23 cellular contexts compared by ENCODE assay signal in genomic region chr2:72985891-72986683, GRCh38.
DNase-seq lines count a peak whose midpoint lies in the region; ATAC-seq, FAIRE-seq and TF ChIP-seq lines count a peak whose summit lies in the region.
"Had no signal": no experiment of that assay in that cellular context is flagged by ENCODE, and none has a peak within 500 bp of the region (broad histone marks: within the 10 kb centered on the region; RNA-seq: fewer than 3 reads in every experiment).

No MANE protein-coding gene starts in this region.

- H3K4me3 ChIP-seq in K562 = no peak overlapping the region
- no peak overlapping the region for H3K4me3 ChIP-seq in sigmoid colon
- H3K4me3 ChIP-seq: BLaER1, lung, tibial artery had no signal

- in situ Hi-C loops in K562 (cut with MboI) = loop anchor here (5.0 kb wide), 1 partner anchor 176 kb away; no protein-coding TSS in a partner anchor

- 0 out of 4 replicates have a peak overlapping the region, but pooled peaks of 1 of the 2 experiments have one; percentile 6 for H3K9ac ChIP-seq in K562 (ENCODE audit: insufficient read depth in 1 of 2, low read depth in 2 of 2, low read length in 2 of 2)
- H3K9ac ChIP-seq: BLaER1 had no signal

- TF ChIP-seq CTCF in K562 (IDR thresholded peaks at IDR 0.05 in 2 of 3, conservative IDR thresholded peaks at IDR 0.05 in 1 of 3; ENCODE audit: insufficient read depth in 2 of 3, low read depth in 1 of 3, low read length in 3 of 3) (no peak), sigmoid colon (IDR thresholded peaks at IDR 0.05) (no peak)

- WGBS in K562 (ENCODE audit: insufficient coverage, low coverage, missing lambda C conversion rate) = 38% methylated on average over 12 of the region's 12 CpGs
- WGBS in sigmoid colon, 2 donors = 82 to 88% methylated on average over 12 of the region's 12 CpGs

- TF ChIP-seq POLR2A in K562 (conservative IDR thresholded peaks at IDR 0.05) = no peak
- no peak for TF ChIP-seq POLR2A in sigmoid colon (IDR thresholded peaks at IDR 0.05)

- no peaks in the 10 kb centered on the region for H3K9me3 ChIP-seq in K562 (replicated peaks; ENCODE audit: control insufficient read depth, insufficient read depth, low read depth, low read length)
- no peaks in the 10 kb centered on the region for H3K9me3 ChIP-seq in sigmoid colon
- H3K9me3 ChIP-seq: BLaER1, tibial artery had no signal

- peaks cover 3% of the 10 kb centered on the region for H3K9me1 ChIP-seq in K562 (ENCODE audit: control insufficient read depth, insufficient read depth, low read length)

- peak; percentile 44 for FAIRE-seq in K562 (lab: Jason Lieb, UNC)
- FAIRE-seq: HTR-8/SVneo had no signal

- no peaks in the 10 kb centered on the region for H3K36me3 ChIP-seq in K562 (ENCODE audit: control insufficient read depth, insufficient read depth, low read length)
- H3K36me3 ChIP-seq in sigmoid colon = peaks cover 0 to 22% (median 3%) of the 10 kb centered on the region in 4 donors
- H3K36me3 ChIP-seq: BLaER1 had no signal

- H2AFZ ChIP-seq in K562 (ENCODE audit: low read depth, low read length) = no peak overlapping the region

- TF ChIP-seq EP300 in K562 (IDR thresholded peaks at IDR 0.05; ENCODE audit: low read length) (no peak), sigmoid colon (IDR thresholded peaks at IDR 0.05) (no peak)

- intact Hi-C loops in K562 (cut with micrococcal nuclease) = loop anchor here (10.0 kb wide), 1 partner anchor 269 kb away; no protein-coding TSS in a partner anchor
- intact Hi-C loops in sigmoid colon (cut with DNase I) = no loop called here

- no peak for TF ChIP-seq RAD21 in K562 (CRISPR knock-in tag; conservative IDR thresholded peaks at IDR 0.05 in 1 of 2, IDR thresholded peaks at IDR 0.05 in 1 of 2)

- DNase-seq in NCI-H146 (lab: John Stamatoyannopoulos, UW) (peak; percentile 69), K562 (ENCODE audit: extremely low read depth in 1 of 4, low spot score in 3 of 4) (peak; percentile 32 to 40 (median 36)), left kidney (ENCODE audit: low read depth, low spot score) (peak; percentile 66), sigmoid colon (peak; percentile 19), GDM1 (lab: John Stamatoyannopoulos, UW) (no peak), cerebellar nuclear complex (lab: John Stamatoyannopoulos, UW) (no peak), ureter (ENCODE audit: low spot score) (no peak)
- DNase-seq: activated CD4-positive, alpha-beta T cell treated with anti-CD3 and anti-CD28 coated beads for 4 hours; activated CD8-positive, alpha-beta memory T cell treated with anti-CD3 and anti-CD28 coated beads for 24 hours; activated naive CD8-positive, alpha-beta T cell treated with anti-CD3 and anti-CD28 coated beads, Interleukin-2, amount 10 ng/mL, durations not matched to agents 7 days and 5 days; DMS53; GF-D8; HCEC 1CT; KG1; MM.1S; NCI-H1417; NCI-H2081 treated with DMSO at 0.1 percent for 48 hours; NCI-H345; RPMI8226 had no signal

- POLR2A ChIA-PET in K562 (lab: Yijun Ruan, JAX) = interaction anchor here (0.6 to 1.5 kb wide), 3 partner anchors 10 to 56 kb away, joined by 3 read pairs; no protein-coding TSS in a partner anchor

- H3K27me3 ChIP-seq in K562 (ENCODE audit: control insufficient read depth in 2 of 2, insufficient read depth in 2 of 2, low read length in 2 of 2) (no peaks in the 10 kb centered on the region), sigmoid colon (no peaks in the 10 kb centered on the region)
- H3K27me3 ChIP-seq: BLaER1, tibial artery had no signal

- H3K4me2 ChIP-seq in K562 (ENCODE audit: insufficient read depth, low read length) = peak overlapping the region; percentile 18; the same call in 1 of the 2 replicates

- CTCF ChIA-PET in K562 (lab: Yijun Ruan, JAX; ENCODE audit: low intra/inter-chr PET ratio) = no interaction called here

- BruUV-seq in K562 (replicated peaks; lab: Mats Ljungman, UMichigan) = no TSS peak

- H4K20me1 ChIP-seq in K562 (replicated peaks; ENCODE audit: control insufficient read depth, insufficient read depth, low read length) = 0 out of 2 replicates have a peak, but pooled peaks cover 5% of the 10 kb centered on the region
- H4K20me1 ChIP-seq: BLaER1 had no signal

- no peak overlapping the region for H3K27ac ChIP-seq in K562 (ENCODE audit: extremely low read depth, low read depth, low read length)
- no peak overlapping the region for H3K27ac ChIP-seq in sigmoid colon
- H3K27ac ChIP-seq: tibial artery had no signal

- ATAC-seq in K562 = peak; percentile 30; the same call in 2 of the 3 replicates

- H3K79me2 ChIP-seq in K562 (ENCODE audit: control insufficient read depth, insufficient read depth, low read length) = no peaks in the 10 kb centered on the region

- H3K4me1 ChIP-seq in K562 (replicated peaks in 1 of 2; ENCODE audit: control insufficient read depth in 2 of 2, insufficient read depth in 2 of 2, low read length in 2 of 2) (peaks cover 15 to 17% of the 10 kb centered on the region in 2 experiments), sigmoid colon (no peaks in the 10 kb centered on the region)

TF ChIP-seq in K562, 482 proteins besides CTCF, POLR2A, EP300 and RAD21 (continues in another document):
- TF ChIP-seq GATAD2A (IDR thresholded peaks at IDR 0.05) = no peak
- TF ChIP-seq ZBTB7A (IDR thresholded peaks at IDR 0.05; ENCODE audit: borderline replicate concordance, control insufficient read depth, low read depth, low read length) = no peak
- TF ChIP-seq FOXA3 (CRISPR knock-in tag; conservative IDR thresholded peaks at IDR 0.05 in 1 of 2, IDR thresholded peaks at IDR 0.05 in 1 of 2) = no peak
- TF ChIP-seq ZEB2 (IDR thresholded peaks at IDR 0.05) = 0 out of 2 replicates have a peak, but pooled peaks have one; percentile 29
- TF ChIP-seq TBL1XR1 (IDR thresholded peaks at IDR 0.05; ENCODE audit: low read length in 2 of 2) = no peak
- no peak for TF ChIP-seq MEIS2 (IDR thresholded peaks at IDR 0.05; ENCODE audit: partially characterized antibody)
- TF ChIP-seq ZNF354B (CRISPR knock-in tag; IDR thresholded peaks at IDR 0.05) = no peak
- no peak for TF ChIP-seq TRIM25 (IDR thresholded peaks at IDR 0.05; ENCODE audit: borderline replicate concordance)
- 0 out of 2 replicates have a peak, but pooled peaks have one; percentile 21 for TF ChIP-seq STAT5A (IDR thresholded peaks at IDR 0.05; ENCODE audit: borderline replicate concordance, low read length)
- TF ChIP-seq RBM34 (IDR thresholded peaks at IDR 0.05; ENCODE audit: borderline replicate concordance, insufficient read depth, low read length) = no peak
- no peak for TF ChIP-seq RUNX1 (IDR thresholded peaks at IDR 0.05; ENCODE audit: low read depth)
- 0 out of 2 replicates have a peak, but pooled peaks have one; percentile 4 for TF ChIP-seq NFIC (IDR thresholded peaks at IDR 0.05)
- TF ChIP-seq CTBP1 (IDR thresholded peaks at IDR 0.05; ENCODE audit: borderline replicate concordance) = 0 out of 2 replicates have a peak, but pooled peaks have one; percentile 49
- no peak for TF ChIP-seq FOXO4 (CRISPR knock-in tag; IDR thresholded peaks at IDR 0.05)
- TF ChIP-seq NR2C2 (CRISPR knock-in tag; IDR thresholded peaks at IDR 0.05) = no peak
- TF ChIP-seq NR2C2 (tag; IDR thresholded peaks at IDR 0.05) = peak; percentile 47
- peak; percentile 87 for TF ChIP-seq RFX1 (IDR thresholded peaks at IDR 0.05)
- no peak for TF ChIP-seq ZNF668 (CRISPR knock-in tag; IDR thresholded peaks at IDR 0.05)
- TF ChIP-seq NR2C1 (IDR thresholded peaks at IDR 0.05) = no peak
- 0 out of 2 replicates have a peak, but pooled peaks have one; percentile 50 for TF ChIP-seq NR2C1 (tag; IDR thresholded peaks at IDR 0.05)
- TF ChIP-seq DPF2 (IDR thresholded peaks at IDR 0.05) = peak; percentile 41; the same call in 1 of the 2 replicates
- TF ChIP-seq SOX6 (IDR thresholded peaks at IDR 0.05) = no peak
- no peak for TF ChIP-seq ELK1 (CRISPR knock-in tag; IDR thresholded peaks at IDR 0.05)

Comparison
In these comparisons a context has a peak if more than half of its experiments do, and no peak if none do; other contexts are left out.
1. DNase-seq: peak in NCI-H146 (single experiment), K562 (4 of 4), left kidney (single experiment) and sigmoid colon (single experiment); none in GDM1 (single experiment), cerebellar nuclear complex (0 of 2) and ureter (single experiment).